Comparison of ENCODE assay signal across 8 cellular contexts in genomic region chr10:62681211-62681940, GRCh38.
DNase-seq lines count a peak whose midpoint lies in the region; ATAC-seq and TF ChIP-seq lines count a peak whose summit lies in the region.

No MANE protein-coding gene starts in this region.

- peaks cover 5% of the 10 kb centered on the region for H3K36me3 Mint-ChIP-seq in activated CD4-positive, alpha-beta T cell treated with anti-CD3 and anti-CD28 coated beads for 36 hours (ENCODE audit: low read depth)

- H3K4me3 ChIP-seq in cardiac muscle cell: no peak overlapping the region
- H3K4me3 ChIP-seq in right atrium auricular region: no peak overlapping the region
- no peak overlapping the region for H3K4me3 ChIP-seq in fibroblast of mammary gland (ENCODE audit: control insufficient read depth, low read depth, low read length)

- peaks cover 34% of the 10 kb centered on the region for H3K4me1 Mint-ChIP-seq in activated CD4-positive, alpha-beta T cell treated with anti-CD3 and anti-CD28 coated beads for 36 hours

- peaks cover 7% of the 10 kb centered on the region for H3K27me3 Mint-ChIP-seq in activated CD4-positive, alpha-beta T cell treated with anti-CD3 and anti-CD28 coated beads for 36 hours

- peak; percentile 97 for ATAC-seq in HG03432 (IDR thresholded peaks at IDR 0.05; ENCODE audit: unreplicated experiment)
- peak; percentile 94 for ATAC-seq in activated CD4-positive, alpha-beta T cell treated with anti-CD3 and anti-CD28 coated beads for 36 hours

- peak overlapping the region; percentile 86 for H3K27ac Mint-ChIP-seq in activated CD4-positive, alpha-beta T cell treated with anti-CD3 and anti-CD28 coated beads for 36 hours

- POLR2A ChIA-PET in activated CD4-positive, alpha-beta T cell treated with anti-CD3 and anti-CD28 coated beads for 36 hours (lab: Charles Lee): interaction anchor here (0.6 to 1.6 kb wide), 9 partner anchors 44 to 587 kb away, joined by 3 to 22 read pairs (median 6); partner anchors contain the start of gene EGR2

- H3K36me3 ChIP-seq in cardiac muscle cell (no peaks in the 10 kb centered on the region), right atrium auricular region (no peaks in the 10 kb centered on the region)

- H3K27ac ChIP-seq in cardiac muscle cell (no peak overlapping the region), right atrium auricular region (no peak overlapping the region)

- H3K4me3 Mint-ChIP-seq in activated CD4-positive, alpha-beta T cell treated with anti-CD3 and anti-CD28 coated beads for 36 hours: peak overlapping the region; percentile 11

- DNase-seq in cardiac muscle cell (ENCODE audit: low read depth in 1 of 2, low spot score in 1 of 2) (peak; percentile 10 to 42), right atrium auricular region (ENCODE audit: low spot score) (no peak), fibroblast of mammary gland (ENCODE audit: low read depth) (peak; percentile 18), HUDEP-2 (lab: John Stamatoyannopoulos, UW; ENCODE audit: unreplicated experiment in 76 of 76) (no peak), COLO829 (ENCODE audit: low spot score) (no peak)
- peak; percentile 94 for DNase-seq in activated CD4-positive, alpha-beta T cell treated with anti-CD3 and anti-CD28 coated beads for 36 hours
- peak; percentile 42 for DNase-seq in stimulated activated CD8-positive, alpha-beta memory T cell treated with anti-CD3 and anti-CD28 coated beads, Interleukin-15, amount 100 ng/mL, for 24 hours (ENCODE audit: low read depth)

- H3K9me3 ChIP-seq in cardiac muscle cell (ENCODE audit: low read depth): no peaks in the 10 kb centered on the region
- H3K9me3 ChIP-seq in right atrium auricular region: no peaks in the 10 kb centered on the region

- CTCF ChIA-PET in activated CD4-positive, alpha-beta T cell treated with anti-CD3 and anti-CD28 coated beads for 36 hours (lab: Charles Lee): interaction anchor here (0.6 to 2.4 kb wide), 28 partner anchors 11 to 461 kb away, joined by 3 to 21 read pairs (median 4); partner anchors contain the start of genes EGR2 and NRBF2

- TF ChIP-seq CTCF in cardiac muscle cell (IDR thresholded peaks at IDR 0.05; ENCODE audit: low read depth, low read length) (no peak), right atrium auricular region (IDR thresholded peaks at IDR 0.05) (no peak), fibroblast of mammary gland (conservative IDR thresholded peaks at IDR 0.05; ENCODE audit: control insufficient read depth, insufficient read depth, low read depth, low read length) (no peak)

- intact Hi-C loops in activated CD4-positive, alpha-beta T cell treated with anti-CD3 and anti-CD28 coated beads for 36 hours (cut with DNase I, micrococcal nuclease): loop anchor here (1.0 to 5.0 kb wide), 16 partner anchors 37 to 494 kb away; partner anchors contain the start of genes EGR2 (in 2 of the 2), ADO (in 1 of the 2) and NRBF2 (in 1 of the 2)

- H3K9me3 Mint-ChIP-seq in activated CD4-positive, alpha-beta T cell treated with anti-CD3 and anti-CD28 coated beads for 36 hours (ENCODE audit: low read depth): peaks cover 15% of the 10 kb centered on the region

- H3K27me3 ChIP-seq in cardiac muscle cell (no peaks in the 10 kb centered on the region), right atrium auricular region (no peaks in the 10 kb centered on the region)

- H3K4me1 ChIP-seq in cardiac muscle cell (ENCODE audit: low read depth) (no peaks in the 10 kb centered on the region), right atrium auricular region (no peaks in the 10 kb centered on the region)

Comparison
In these comparisons a context has a peak if more than half of its experiments do, and no peak if none do; other contexts are left out.
1. DNase-seq: peak in cardiac muscle cell (2 of 2), activated CD4-positive, alpha-beta T cell treated with anti-CD3 and anti-CD28 coated beads for 36 hours (single experiment), fibroblast of mammary gland (single experiment) and stimulated activated CD8-positive, alpha-beta memory T cell treated with anti-CD3 and anti-CD28 coated beads, Interleukin-15, amount 100 ng/mL, for 24 hours (single experiment); none in right atrium auricular region (single experiment), HUDEP-2 (0 of 76) and COLO829 (single experiment).